11 cellular contexts compared by ENCODE assay signal in the genomic region with DNA sequence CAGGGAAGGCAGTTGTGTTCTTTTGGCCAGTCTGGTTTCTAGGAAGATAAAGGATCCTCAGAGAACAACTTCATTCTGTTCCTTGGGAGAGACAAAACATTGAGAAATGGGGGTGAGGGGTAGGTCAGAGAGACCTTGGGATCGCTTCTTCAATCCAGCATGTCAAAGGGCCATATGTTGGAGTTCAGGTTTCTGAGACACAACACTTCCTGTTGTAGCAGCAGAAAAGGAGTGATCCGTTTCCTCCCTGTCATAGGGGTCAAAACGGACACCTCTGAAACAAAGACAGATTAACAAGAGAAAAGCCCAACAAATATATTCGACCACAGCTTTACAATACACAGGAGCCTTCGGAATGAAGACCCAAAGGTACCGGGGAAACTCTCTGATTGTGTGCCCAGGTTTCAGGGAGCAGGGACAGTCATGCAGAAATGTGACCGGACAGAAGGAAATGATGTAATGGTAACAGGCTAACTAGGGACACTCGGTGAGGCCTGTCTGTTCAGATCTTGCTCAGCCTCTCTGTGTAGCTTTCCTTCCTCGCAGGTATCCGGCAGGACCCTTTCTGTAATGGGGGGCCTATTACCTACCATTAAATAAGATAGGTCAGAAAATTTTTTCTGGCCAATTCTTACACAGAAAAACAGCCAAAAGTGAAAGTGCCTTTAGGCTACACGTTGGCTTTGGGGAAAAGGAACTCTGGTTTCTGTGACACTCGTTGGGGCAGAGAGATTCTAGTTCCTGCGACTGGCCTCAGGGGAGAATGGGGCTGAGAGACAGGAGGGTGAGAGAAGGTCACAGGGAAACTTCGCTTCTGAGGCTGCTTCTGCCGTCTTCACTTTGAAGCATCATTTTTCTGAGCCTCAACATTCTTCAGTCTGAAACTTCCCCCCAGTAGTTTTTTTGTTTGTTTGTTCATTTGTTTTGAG.
A peak's percentile ranks its signal among the peaks of the same experiment; 100 is the strongest.
DNase-seq lines count a peak whose midpoint lies in the region; ATAC-seq, FAIRE-seq and TF ChIP-seq lines count a peak whose summit lies in the region.
"Had no signal": no experiment of that assay in that cellular context is flagged by ENCODE, and none has a peak within 500 bp of the region (broad histone marks: within the 10 kb centered on the region; RNA-seq: fewer than 3 reads in every experiment).

No MANE protein-coding gene starts in this region.

- H3K27ac Mint-ChIP-seq in astrocyte (ENCODE audit: unreplicated experiment), result peak overlapping the region; percentile 58

- H3K9ac ChIP-seq in astrocyte (ENCODE audit: low read length), result no peak overlapping the region
- no peak overlapping the region for H3K9ac ChIP-seq in parathyroid adenoma

- peak overlapping the region; percentile 50 for H3K4me3 Mint-ChIP-seq in astrocyte (ENCODE audit: unreplicated experiment)

- H3K36me3 ChIP-seq in astrocyte (ENCODE audit: insufficient read depth, low read length) (no peaks in the 10 kb centered on the region), parathyroid adenoma (ENCODE audit: control insufficient read depth, insufficient read depth, low read length) (no peaks in the 10 kb centered on the region)

- H3K79me2 ChIP-seq in astrocyte (ENCODE audit: insufficient read depth, low read length) (no peaks in the 10 kb centered on the region), parathyroid adenoma (no peaks in the 10 kb centered on the region)

- no peaks in the 10 kb centered on the region for H3K27me3 Mint-ChIP-seq in astrocyte (ENCODE audit: low read depth, unreplicated experiment)

- peak overlapping the region; percentile 13 for H2AFZ ChIP-seq in astrocyte (ENCODE audit: low read depth, low read length)
- no peak overlapping the region for H2AFZ ChIP-seq in parathyroid adenoma

- H3K4me1 ChIP-seq in astrocyte (ENCODE audit: insufficient read depth, low read length) (no peaks in the 10 kb centered on the region), parathyroid adenoma (no peaks in the 10 kb centered on the region)

- H3K27ac ChIP-seq in astrocyte (ENCODE audit: low read depth, low read length) (no peak overlapping the region), parathyroid adenoma (peak overlapping the region; percentile 44)

- H3K4me3 ChIP-seq in astrocyte (ENCODE audit: insufficient read depth, low read depth, low read length) (no peak overlapping the region), parathyroid adenoma (ENCODE audit: low read depth, low read length) (no peak overlapping the region)

- peaks cover 20% of the 10 kb centered on the region for H3K4me1 Mint-ChIP-seq in astrocyte (ENCODE audit: low read depth, unreplicated experiment)

- H3K4me2 ChIP-seq in astrocyte (ENCODE audit: low read length) (peak overlapping the region; percentile 28), parathyroid adenoma (ENCODE audit: low read length) (no peak overlapping the region)

- H3K9me3 Mint-ChIP-seq in astrocyte (ENCODE audit: unreplicated experiment), result no peaks in the 10 kb centered on the region

- DNase-seq in astrocyte (ENCODE audit: low read depth), result no peak
- no peak for DNase-seq in H4 (ENCODE audit: low spot score)
- no peak for DNase-seq in NCI-H2029 treated with DMSO at 0.1 percent for 48 hours (lab: John Stamatoyannopoulos, UW)
- no peak for DNase-seq in activated naive CD4-positive, alpha-beta T cell treated with anti-CD3 and anti-CD28 coated beads, Interleukin-2, amount 50 U/mL, for 16 hours
- DNase-seq in activated CD8-positive, alpha-beta memory T cell treated with anti-CD3 and anti-CD28 coated beads for 24 hours, result no peak
- DNase-seq: DND-41; erythroblast; stimulated activated CD8-positive, alpha-beta memory T cell treated with anti-CD3 and anti-CD28 coated beads, Interleukin-4, amount 100 ng/mL, for 48 hours had no signal

- H3K9me3 ChIP-seq in astrocyte (ENCODE audit: insufficient read depth, low read depth, low read length) (no peaks in the 10 kb centered on the region), parathyroid adenoma (ENCODE audit: control insufficient read depth, low read length) (no peaks in the 10 kb centered on the region)

- H3K27me3 ChIP-seq in astrocyte (ENCODE audit: insufficient read depth, low read length) (peaks cover 2% of the 10 kb centered on the region), parathyroid adenoma (ENCODE audit: control insufficient read depth, insufficient read depth, low read length) (no peaks in the 10 kb centered on the region)

- no peak for FAIRE-seq in astrocyte (lab: Jason Lieb, UNC)

- TF ChIP-seq CTCF in astrocyte (IDR thresholded peaks at IDR 0.05; ENCODE audit: insufficient read depth, low read depth, low read length) (no peak), parathyroid adenoma (IDR thresholded peaks at IDR 0.05) (no peak)

- no peaks in the 10 kb centered on the region for H4K20me1 ChIP-seq in astrocyte (ENCODE audit: insufficient read depth, low read length)

- peak; percentile 86 for ATAC-seq in GM18909 (IDR thresholded peaks at IDR 0.05; ENCODE audit: poor library complexity, unreplicated experiment)
- ATAC-seq in HG02840 (IDR thresholded peaks at IDR 0.05; ENCODE audit: low FRiP score, unreplicated experiment), result peak; percentile 55

- H3K36me3 Mint-ChIP-seq in astrocyte (ENCODE audit: low read depth, unreplicated experiment), result no peaks in the 10 kb centered on the region
